ENCODE assay signal across 18 cellular contexts in the genomic region with DNA sequence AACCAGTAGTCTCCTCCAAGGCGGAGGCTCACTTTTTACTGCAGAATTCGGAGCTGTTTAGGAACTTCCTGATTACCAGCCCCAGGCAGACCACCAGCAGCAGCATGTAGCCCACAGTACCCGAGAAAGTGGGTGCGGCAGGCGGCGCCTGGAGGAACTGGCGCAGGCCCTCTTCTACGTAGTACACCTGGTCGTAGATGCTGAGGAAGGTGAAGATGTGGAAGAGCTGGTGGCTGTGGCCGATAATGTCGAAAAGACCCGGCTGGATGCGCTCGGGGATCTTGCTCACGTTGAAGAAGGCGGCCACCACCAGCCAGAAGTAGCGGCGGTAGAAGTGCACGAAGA. TPM values are rescaled to one million over a fixed set of nuclear protein-coding genes. Genes with fewer than 3 reads are reported as not detected.
A peak's percentile ranks its signal among the peaks of the same experiment; 100 is the strongest.
DNase-seq lines count a peak whose midpoint lies in the region; ATAC-seq and TF ChIP-seq lines count a peak whose summit lies in the region.
"Had no signal": no experiment of that assay in that cellular context is flagged by ENCODE, and none has a peak within 500 bp of the region (broad histone marks: within the 10 kb centered on the region; RNA-seq: fewer than 3 reads in every experiment).

No MANE protein-coding gene starts in this region.

- intact Hi-C loops in activated B cell treated with CpG ODN at 0.5 μM for 24 hours (cut with micrococcal nuclease), result no loop called here

- TF ChIP-seq CTCF in activated B cell treated with CpG ODN at 0.5 μM for 24 hours (IDR thresholded peaks at IDR 0.05), result no peak
- TF ChIP-seq CTCF in glutamatergic neuron (IDR thresholded peaks at IDR 0.05; ENCODE audit: partially characterized antibody, unreplicated experiment), result no peak
- no peak for TF ChIP-seq CTCF in progenitor cell of endocrine pancreas (IDR thresholded peaks at IDR 0.05; ENCODE audit: unreplicated experiment)

- POLR2A ChIA-PET in activated B cell treated with CpG ODN at 0.5 μM for 24 hours (lab: Charles Lee), result no interaction called here

- no peaks in the 10 kb centered on the region for H3K9me3 Mint-ChIP-seq in activated T-cell treated with anti-CD3 and anti-CD28 coated beads, Interleukin-2, amount 50 U/mL, for 72 hours
- H3K9me3 Mint-ChIP-seq in activated B cell treated with CpG ODN at 0.5 μM for 24 hours, result no peaks in the 10 kb centered on the region
- peaks cover 18% of the 10 kb centered on the region for H3K9me3 Mint-ChIP-seq in glutamatergic neuron (ENCODE audit: unreplicated experiment)
- H3K9me3 Mint-ChIP-seq in progenitor cell of endocrine pancreas (ENCODE audit: low read depth), result peaks cover 7% of the 10 kb centered on the region

- CTCF ChIA-PET in activated B cell treated with CpG ODN at 0.5 μM for 24 hours (lab: Charles Lee), result no interaction called here

- peaks cover 78% of the 10 kb centered on the region for H3K27me3 Mint-ChIP-seq in activated T-cell treated with anti-CD3 and anti-CD28 coated beads, Interleukin-2, amount 50 U/mL, for 72 hours (ENCODE audit: low read depth)
- H3K27me3 Mint-ChIP-seq in activated B cell treated with CpG ODN at 0.5 μM for 24 hours (peaks cover 53% of the 10 kb centered on the region), glutamatergic neuron (ENCODE audit: unreplicated experiment) (peaks cover 25% of the 10 kb centered on the region), progenitor cell of endocrine pancreas (peaks cover 22% of the 10 kb centered on the region)

- DNase-seq in activated T-cell treated with anti-CD3 and anti-CD28 coated beads, Interleukin-2, amount 50 U/mL, for 72 hours, result no peak
- no peak for DNase-seq in activated T-cell treated with anti-CD3 and anti-CD28 coated beads, Interleukin-2, amount 50 U/mL, for 1 hour
- no peak for DNase-seq in activated B cell treated with CpG ODN at 0.5 μM for 24 hours
- no peak for DNase-seq in glutamatergic neuron
- DNase-seq in progenitor cell of endocrine pancreas (ENCODE audit: low spot score, unreplicated experiment), result no peak
- DNase-seq: cortex of kidney; GF-D8; H7; IMR-90; NCI-H526; OCI-M1; stimulated activated naive CD4-positive, alpha-beta T cell treated with Interleukin-2 at 50 U/mL for 16 hours; WERI-Rb-1 had no signal

- H3K4me3 Mint-ChIP-seq in activated T-cell treated with anti-CD3 and anti-CD28 coated beads, Interleukin-2, amount 50 U/mL, for 72 hours, result peak overlapping the region; percentile 83 to 87
- H3K4me3 Mint-ChIP-seq in activated B cell treated with CpG ODN at 0.5 μM for 24 hours, result peak overlapping the region; percentile 75
- H3K4me3 Mint-ChIP-seq in glutamatergic neuron (ENCODE audit: unreplicated experiment), result peak overlapping the region; percentile 93
- H3K4me3 Mint-ChIP-seq in progenitor cell of endocrine pancreas (ENCODE audit: low read depth), result peak overlapping the region; percentile 83

- peaks cover 13% of the 10 kb centered on the region for H3K4me1 Mint-ChIP-seq in activated T-cell treated with anti-CD3 and anti-CD28 coated beads, Interleukin-2, amount 50 U/mL, for 72 hours (ENCODE audit: low read depth)
- H3K4me1 Mint-ChIP-seq in activated B cell treated with CpG ODN at 0.5 μM for 24 hours (peaks cover 13% of the 10 kb centered on the region), glutamatergic neuron (ENCODE audit: low read depth, unreplicated experiment) (peaks cover 5% of the 10 kb centered on the region), progenitor cell of endocrine pancreas (ENCODE audit: low read depth) (peaks cover 12% of the 10 kb centered on the region)

- no peak for ATAC-seq in activated T-cell treated with anti-CD3 and anti-CD28 coated beads, Interleukin-2, amount 50 U/mL, for 72 hours (replicated peaks in 1 of 2)
- ATAC-seq in activated B cell treated with CpG ODN at 0.5 μM for 24 hours (ENCODE audit: low read depth) (no peak), GM21619 (IDR thresholded peaks at IDR 0.05; ENCODE audit: unreplicated experiment) (no peak), GM21528 (IDR thresholded peaks at IDR 0.05; ENCODE audit: low FRiP score, unreplicated experiment) (no peak), HG03460 (IDR thresholded peaks at IDR 0.05; ENCODE audit: unreplicated experiment) (no peak)

- no peak overlapping the region for H3K27ac Mint-ChIP-seq in activated T-cell treated with anti-CD3 and anti-CD28 coated beads, Interleukin-2, amount 50 U/mL, for 72 hours
- H3K27ac Mint-ChIP-seq in activated B cell treated with CpG ODN at 0.5 μM for 24 hours (no peak overlapping the region), glutamatergic neuron (ENCODE audit: unreplicated experiment) (peak overlapping the region; percentile 91), progenitor cell of endocrine pancreas (peak overlapping the region; percentile 46)

- peaks cover 0 to 6% of the 10 kb centered on the region in 2 donors for H3K36me3 Mint-ChIP-seq in activated T-cell treated with anti-CD3 and anti-CD28 coated beads, Interleukin-2, amount 50 U/mL, for 72 hours (ENCODE audit: insufficient read depth in 2 of 2)
- H3K36me3 Mint-ChIP-seq in activated B cell treated with CpG ODN at 0.5 μM for 24 hours (ENCODE audit: low read depth) (no peaks in the 10 kb centered on the region), glutamatergic neuron (ENCODE audit: unreplicated experiment) (peaks cover 11% of the 10 kb centered on the region), progenitor cell of endocrine pancreas (ENCODE audit: insufficient read depth) (peaks cover 6% of the 10 kb centered on the region)

RNA-seq across cellular contexts. Expression of a gene that starts 1.3 kb away (rescaled TPM):
- total RNA-seq in activated T-cell treated with anti-CD3 and anti-CD28 coated beads, Interleukin-2, amount 50 U/mL, for 72 hours, result not detected
- not detected in 2 replicates for total RNA-seq in activated B cell treated with CpG ODN at 0.5 μM for 24 hours
- total RNA-seq in glutamatergic neuron (ENCODE audit: unreplicated experiment), result 2.5 TPM
- 2.5 and 2.7 TPM in 2 replicates for total RNA-seq in progenitor cell of endocrine pancreas
- total RNA-seq: ascending aorta, IMR-90, vagina had no signal

RNA-seq across cellular contexts. Expression of a gene that starts 39.2 kb away (rescaled TPM):
- total RNA-seq in activated T-cell treated with anti-CD3 and anti-CD28 coated beads, Interleukin-2, amount 50 U/mL, for 72 hours, result 100 to 1,000 TPM; 157 to 179 TPM
- total RNA-seq in activated B cell treated with CpG ODN at 0.5 μM for 24 hours (117 and 131 TPM in 2 replicates), glutamatergic neuron (ENCODE audit: unreplicated experiment) (105 TPM), progenitor cell of endocrine pancreas (143 and 156 TPM in 2 replicates)

Comparison
In these comparisons a context has a peak if more than half of its experiments do, and no peak if none do; other contexts are left out.
1. H3K27ac Mint-ChIP-seq: peak in glutamatergic neuron (single experiment) and progenitor cell of endocrine pancreas (single experiment); none in activated T-cell treated with anti-CD3 and anti-CD28 coated beads, Interleukin-2, amount 50 U/mL, for 72 hours (single experiment) and activated B cell treated with CpG ODN at 0.5 μM for 24 hours (single experiment).
2. Peak in every context shown above with its lines, with median percentiles within 50 percentile points of each other: H3K4me3 Mint-ChIP-seq.